ENCODE assay signal across 8 cellular contexts in the genomic region with DNA sequence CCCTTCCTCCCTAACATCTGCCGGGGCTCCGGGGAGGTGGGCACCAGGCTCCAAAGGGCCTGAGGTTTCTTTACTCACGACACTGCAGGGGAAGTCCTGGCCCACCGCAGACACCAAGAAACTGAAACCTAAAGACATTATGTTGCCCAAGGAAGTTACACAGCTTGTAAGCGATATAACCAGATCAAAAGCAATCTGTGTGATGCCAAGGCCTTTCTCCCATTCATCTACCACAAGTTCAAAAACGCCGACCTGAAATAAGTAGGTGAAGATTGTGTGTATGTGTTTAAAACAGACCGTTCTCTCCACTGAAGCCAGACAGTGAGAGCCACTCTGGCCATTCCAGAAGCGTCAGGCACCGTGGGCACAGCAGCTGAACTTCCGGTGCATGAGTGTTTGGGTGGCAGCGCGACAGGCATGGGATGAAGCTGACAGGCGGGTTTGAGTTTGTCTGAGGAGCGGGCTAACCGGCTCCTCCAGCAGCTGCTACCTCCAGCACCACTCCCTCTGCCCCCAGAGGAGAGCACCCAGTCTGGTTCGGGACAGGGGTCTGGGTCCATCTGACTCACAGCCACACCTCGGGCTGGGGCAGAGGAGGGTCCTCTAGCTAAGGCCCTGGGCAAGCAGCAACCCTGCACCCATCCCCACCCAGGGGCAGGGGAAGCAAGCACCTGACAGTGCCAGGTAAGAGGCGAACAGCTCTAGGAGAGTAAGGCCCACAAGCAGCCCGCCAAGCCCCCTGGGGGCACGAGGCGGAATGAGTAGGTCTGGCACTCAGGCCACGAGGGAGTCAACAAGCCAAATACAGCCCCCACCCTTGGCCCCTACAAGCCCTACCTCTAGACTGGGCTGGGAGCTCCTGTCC. TPM values are rescaled to one million over a fixed set of nuclear protein-coding genes. Genes with fewer than 3 reads are reported as not detected.
A peak's percentile ranks its signal among the peaks of the same experiment; 100 is the strongest.
DNase-seq lines count a peak whose midpoint lies in the region; ATAC-seq and TF ChIP-seq lines count a peak whose summit lies in the region.

No MANE protein-coding gene starts in this region.

- H3K9me3 Mint-ChIP-seq in activated T-helper 1 cell treated with anti-CD3 and anti-CD28 coated beads, Interleukin-12 subunit alpha, Interleukin-12 subunit beta, Interleukin-2, Interleukin-4 antibody, amounts not matched to agents 30 ng/mL and 10 ng/mL and 1 ng/mL, durations not matched to agents 14 hours and 24 hours and 36 hours, result no peaks in the 10 kb centered on the region

- H3K36me3 ChIP-seq in HEK293 (ENCODE audit: control insufficient read depth in 2 of 2, insufficient read depth in 1 of 2, low read length in 2 of 2), result peaks cover 0 to 4% of the 10 kb centered on the region in 2 experiments; a peak in 1 of 3 replicates
- no peaks in the 10 kb centered on the region for H3K36me3 ChIP-seq in spleen

- TF ChIP-seq POLR2A in spleen (IDR thresholded peaks at IDR 0.05), result peak in 1 of 3 donors; percentile 3

- WGBS in spleen, 5 donors, result 12 to 40% (median 21%) methylated on average over 19 to 23 of the region's 23 CpGs

- H3K4me1 ChIP-seq in HEK293 (ENCODE audit: control insufficient read depth, insufficient read depth, low read length) (peaks cover 16% of the 10 kb centered on the region), spleen (peaks cover 21 to 79% (median 74%) of the 10 kb centered on the region in 6 donors)

- H3K4me1 Mint-ChIP-seq in activated T-helper 1 cell treated with anti-CD3 and anti-CD28 coated beads, Interleukin-12 subunit alpha, Interleukin-12 subunit beta, Interleukin-2, Interleukin-4 antibody, amounts not matched to agents 30 ng/mL and 10 ng/mL and 1 ng/mL, durations not matched to agents 14 hours and 24 hours and 36 hours (ENCODE audit: low read depth), result peaks cover 47% of the 10 kb centered on the region

- TF ChIP-seq CTCF in HEK293 (tag by site-specific recombination; IDR thresholded peaks at IDR 0.05) (no peak), spleen (IDR thresholded peaks at IDR 0.05 in 8 of 11, conservative IDR thresholded peaks at IDR 0.05 in 3 of 11) (peak in 1 of 11 experiments; percentile 9)

- H3K27me3 Mint-ChIP-seq in activated T-helper 1 cell treated with anti-CD3 and anti-CD28 coated beads, Interleukin-12 subunit alpha, Interleukin-12 subunit beta, Interleukin-2, Interleukin-4 antibody, amounts not matched to agents 30 ng/mL and 10 ng/mL and 1 ng/mL, durations not matched to agents 14 hours and 24 hours and 36 hours (ENCODE audit: insufficient read depth), result no peaks in the 10 kb centered on the region

- H3K9me3 ChIP-seq in HEK293 (ENCODE audit: control insufficient read depth, insufficient read depth, low read depth, low read length) (no peaks in the 10 kb centered on the region), spleen (no peaks in the 10 kb centered on the region)

- DNase-seq in EH (ENCODE audit: low read depth) (peak; percentile 13), left cardiac atrium (peak; percentile 33), spleen (peak; percentile 91)
- DNase-seq in NK-92 treated with Interleukin-12 subunit alpha and Interleukin-12 subunit beta, amount 100 ng/mL, for 24 hours (lab: John Stamatoyannopoulos, UW), result peak; percentile 56
- DNase-seq in activated T-helper 1 cell treated with anti-CD3 and anti-CD28 coated beads, Interleukin-12 subunit alpha, Interleukin-12 subunit beta, Interleukin-2, Interleukin-4 antibody, amounts not matched to agents 30 ng/mL and 10 ng/mL and 1 ng/mL, durations not matched to agents 14 hours and 24 hours and 36 hours (ENCODE audit: low spot score), result peak; percentile 71

- POLR2A ChIA-PET in HEK293 (lab: Yijun Ruan, JAX), result interaction anchor here (1.2 to 1.5 kb wide), 3 partner anchors 9 to 13 kb away, joined by 4 read pairs; no protein-coding TSS in a partner anchor

- CTCF ChIA-PET in HEK293 (lab: Yijun Ruan, JAX), result interaction anchor here (0.6 to 3.3 kb wide), 3 partner anchors 11 to 1919 kb away, joined by 3 to 30 read pairs (median 5); no protein-coding TSS in a partner anchor

- peak; percentile 21 to 39 for ATAC-seq in left cardiac atrium
- no peak for ATAC-seq in HG03039 (IDR thresholded peaks at IDR 0.05; ENCODE audit: unreplicated experiment)
- ATAC-seq in GM19023 (IDR thresholded peaks at IDR 0.05; ENCODE audit: unreplicated experiment), result no peak

- H3K27ac ChIP-seq in HEK293 (ENCODE audit: extremely low read depth, low read depth, low read length), result no peak overlapping the region
- peak overlapping the region; percentile 87 to 97 (median 91) for H3K27ac ChIP-seq in spleen

- H3K27ac Mint-ChIP-seq in activated T-helper 1 cell treated with anti-CD3 and anti-CD28 coated beads, Interleukin-12 subunit alpha, Interleukin-12 subunit beta, Interleukin-2, Interleukin-4 antibody, amounts not matched to agents 30 ng/mL and 10 ng/mL and 1 ng/mL, durations not matched to agents 14 hours and 24 hours and 36 hours, result peak overlapping the region; percentile 98

- peak overlapping the region; percentile 51 for H3K4me3 ChIP-seq in HEK293 (ENCODE audit: low read depth, low read length)
- peak overlapping the region; percentile 6 to 94 (median 69) for H3K4me3 ChIP-seq in spleen

- no peaks in the 10 kb centered on the region for H3K27me3 ChIP-seq in spleen (replicated peaks in 1 of 7)

- intact Hi-C loops in activated T-helper 1 cell treated with anti-CD3 and anti-CD28 coated beads, Interleukin-12 subunit alpha, Interleukin-12 subunit beta, Interleukin-2, Interleukin-4 antibody, amounts not matched to agents 30 ng/mL and 10 ng/mL and 1 ng/mL, durations not matched to agents 14 hours and 24 hours and 36 hours (cut with micrococcal nuclease), result loop anchor here (1.0 to 10.0 kb wide), 12 partner anchors 8 to 595 kb away; partner anchors contain the start of genes ACAP2, RNF168 and TFRC
- intact Hi-C loops in left cardiac atrium (cut with DNase I) (no loop called here), spleen (cut with DNase I; ENCODE audit: low total_unique reads) (no loop called here)

- peaks cover 28% of the 10 kb centered on the region for H3K36me3 Mint-ChIP-seq in activated T-helper 1 cell treated with anti-CD3 and anti-CD28 coated beads, Interleukin-12 subunit alpha, Interleukin-12 subunit beta, Interleukin-2, Interleukin-4 antibody, amounts not matched to agents 30 ng/mL and 10 ng/mL and 1 ng/mL, durations not matched to agents 14 hours and 24 hours and 36 hours (ENCODE audit: low read depth)

- peak overlapping the region; percentile 90 for H3K4me3 Mint-ChIP-seq in activated T-helper 1 cell treated with anti-CD3 and anti-CD28 coated beads, Interleukin-12 subunit alpha, Interleukin-12 subunit beta, Interleukin-2, Interleukin-4 antibody, amounts not matched to agents 30 ng/mL and 10 ng/mL and 1 ng/mL, durations not matched to agents 14 hours and 24 hours and 36 hours

TF ChIP-seq in HEK293, 187 proteins besides CTCF, POLR2A, EP300 and RAD21:
- TF ChIP-seq GLIS2 (tag by site-specific recombination; IDR thresholded peaks at IDR 0.05) (peak; percentile 66), ZBTB48 (tag by site-specific recombination; IDR thresholded peaks at IDR 0.05) (no peak), REST (tag by site-specific recombination; IDR thresholded peaks at IDR 0.05) (no peak), ZNF341 (tag by site-specific recombination; IDR thresholded peaks at IDR 0.05; ENCODE audit: low read depth) (peak; percentile 36), GLI2 (tag by site-specific recombination; IDR thresholded peaks at IDR 0.05; ENCODE audit: borderline replicate concordance, low read depth) (peak; percentile 21; the same call in 1 of the 2 replicates), YY1 (tag by site-specific recombination; IDR thresholded peaks at IDR 0.05) (no peak), KLF8 (tag by site-specific recombination; IDR thresholded peaks at IDR 0.05) (no peak), ZNF366 (tag by site-specific recombination; conservative IDR thresholded peaks at IDR 0.05) (no peak)

RNA-seq across cellular contexts. Expression of gene TNK2, which starts 1.3 kb away (rescaled TPM):
- 126 and 127 TPM in 2 replicates for total RNA-seq in activated T-helper 1 cell treated with anti-CD3 and anti-CD28 coated beads, Interleukin-12 subunit alpha, Interleukin-12 subunit beta, Interleukin-2, Interleukin-4 antibody, amounts not matched to agents 30 ng/mL and 10 ng/mL and 1 ng/mL, durations not matched to agents 14 hours and 24 hours and 36 hours
- 10 to 100 TPM; 47.6 to 50.4 TPM for total RNA-seq in left cardiac atrium
- total RNA-seq in spleen, result 100 to 1,000 TPM in 2 of 7 donors, 10 to 100 TPM in 5; 34.4 to 104 (median 81.4) TPM
- 10 to 100 TPM; 30.6 to 86.4 (median 71.0) TPM for polyA plus RNA-seq in spleen

Comparison
In these comparisons a context has a peak if more than half of its experiments do, and no peak if none do; other contexts are left out.
1. DNase-seq: peak in every context shown above with its lines; median percentile 91 in spleen; 71 in activated T-helper 1 cell treated with anti-CD3 and anti-CD28 coated beads, Interleukin-12 subunit alpha, Interleukin-12 subunit beta, Interleukin-2, Interleukin-4 antibody, amounts not matched to agents 30 ng/mL and 10 ng/mL and 1 ng/mL, durations not matched to agents 14 hours and 24 hours and 36 hours; 56 in NK-92 treated with Interleukin-12 subunit alpha and Interleukin-12 subunit beta, amount 100 ng/mL, for 24 hours; 33 in left cardiac atrium; 13 in EH.
2. ATAC-seq: peak in left cardiac atrium (2 of 2); none in HG03039 (single experiment) and GM19023 (single experiment).